ENCODE assay signal across 1 cellular context in the genomic region with DNA sequence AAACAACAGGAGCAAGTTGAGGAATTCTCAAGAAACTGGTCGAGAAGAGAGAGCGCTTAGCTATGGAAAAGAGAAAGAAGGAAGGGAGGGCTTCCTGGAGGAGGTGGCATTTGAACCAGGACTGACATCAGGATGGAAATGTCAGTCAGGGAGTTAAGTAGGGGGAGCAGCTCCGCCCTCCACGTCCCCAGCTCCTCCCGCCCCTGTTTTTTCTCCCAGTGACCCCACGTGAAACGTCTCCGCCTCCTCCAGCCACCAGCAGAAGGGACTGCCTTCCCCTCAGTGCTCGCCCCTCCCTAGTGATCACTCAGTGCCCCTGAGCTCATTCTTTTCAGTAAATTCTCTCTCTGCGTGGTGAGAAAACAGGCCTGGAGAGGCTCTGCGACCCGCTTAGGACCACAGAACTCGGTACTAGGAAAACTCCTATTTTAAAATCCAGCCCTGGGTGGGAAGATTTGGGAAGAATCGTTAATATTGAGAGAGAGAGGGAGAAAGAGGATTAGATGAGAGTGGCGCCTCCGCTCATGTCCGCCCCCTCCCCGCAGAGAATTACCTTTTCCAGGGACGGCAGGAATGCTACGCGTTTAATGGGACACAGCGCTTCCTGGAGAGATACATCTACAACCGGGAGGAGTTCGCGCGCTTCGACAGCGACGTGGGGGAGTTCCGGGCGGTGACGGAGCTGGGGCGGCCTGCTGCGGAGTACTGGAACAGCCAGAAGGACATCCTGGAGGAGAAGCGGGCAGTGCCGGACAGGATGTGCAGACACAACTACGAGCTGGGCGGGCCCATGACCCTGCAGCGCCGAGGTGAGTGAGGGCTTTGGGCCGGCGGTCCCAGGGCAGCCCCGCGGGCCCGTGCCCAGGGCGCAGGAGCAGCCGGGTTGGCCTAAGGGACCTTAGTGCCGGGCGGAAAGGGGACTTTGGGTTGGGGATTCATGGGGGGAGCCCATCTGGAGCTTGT.
A peak's percentile ranks its signal among the peaks of the same experiment; 100 is the strongest.
TF ChIP-seq lines count a peak whose summit lies in the region.

No MANE protein-coding gene starts in this region.

TF ChIP-seq in HEK293, 187 proteins besides CTCF, POLR2A, EP300 and RAD21 (continued from another document and continues in another):
- TF ChIP-seq, protein P1, sequence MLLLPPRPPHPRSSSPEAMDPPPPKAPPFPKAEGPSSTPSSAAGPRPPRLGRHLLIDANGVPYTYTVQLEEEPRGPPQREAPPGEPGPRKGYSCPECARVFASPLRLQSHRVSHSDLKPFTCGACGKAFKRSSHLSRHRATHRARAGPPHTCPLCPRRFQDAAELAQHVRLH (tag by site-specific recombination; IDR thresholded peaks at IDR 0.05), result peak; percentile 79; the same call in 1 of the 2 replicates
- TF ChIP-seq ZNF501 (tag by site-specific recombination; IDR thresholded peaks at IDR 0.05) (peak; percentile 86), KLF7 (tag by site-specific recombination; IDR thresholded peaks at IDR 0.05; ENCODE audit: borderline replicate concordance) (no peak), KLF1 (tag by site-specific recombination; IDR thresholded peaks at IDR 0.05) (peak; percentile 47), ZNF561 (tag by site-specific recombination; IDR thresholded peaks at IDR 0.05; ENCODE audit: borderline replicate concordance) (peak; percentile 31; the same call in 1 of the 2 replicates), SETDB1 (IDR thresholded peaks at IDR 0.05; ENCODE audit: insufficient read length, low read length) (no peak), SP2 (tag by site-specific recombination; IDR thresholded peaks at IDR 0.05) (peak; percentile 85), ZSCAN23 (tag by site-specific recombination; IDR thresholded peaks at IDR 0.05) (no peak), ZNF24 (tag by site-specific recombination; IDR thresholded peaks at IDR 0.05) (peak; percentile 78), ZNF585B (tag by site-specific recombination; IDR thresholded peaks at IDR 0.05) (no peak), ZNF664 (tag by site-specific recombination; IDR thresholded peaks at IDR 0.05) (no peak), ZNF629 (tag by site-specific recombination; IDR thresholded peaks at IDR 0.05) (0 out of 2 replicates have a peak, but pooled peaks have one; percentile 54), ZNF311 (tag by site-specific recombination; IDR thresholded peaks at IDR 0.05; ENCODE audit: borderline replicate concordance) (no peak), ZNF121 (tag by site-specific recombination; IDR thresholded peaks at IDR 0.05) (peak; percentile 62; the same call in 1 of the 2 replicates), ZBTB21 (tag by site-specific recombination; IDR thresholded peaks at IDR 0.05) (peak; percentile 11; the same call in 1 of the 2 replicates), ZNF654 (tag by site-specific recombination; IDR thresholded peaks at IDR 0.05; ENCODE audit: low read depth) (no peak), ZNF600 (tag by site-specific recombination; IDR thresholded peaks at IDR 0.05) (peak; percentile 96), ZNF335 (tag by site-specific recombination; conservative IDR thresholded peaks at IDR 0.05) (peak; percentile 96), MEIS1 (CRISPR knock-in tag; IDR thresholded peaks at IDR 0.05; ENCODE audit: borderline replicate concordance) (no peak), ZNF175 (tag by site-specific recombination; IDR thresholded peaks at IDR 0.05) (no peak), KLF8 (tag by site-specific recombination; IDR thresholded peaks at IDR 0.05) (peak; percentile 20; the same call in 1 of the 2 replicates), SP7 (tag by site-specific recombination; IDR thresholded peaks at IDR 0.05) (peak; percentile 73), SP3 (tag by site-specific recombination; IDR thresholded peaks at IDR 0.05) (peak; percentile 79), ZNF416 (tag by site-specific recombination; IDR thresholded peaks at IDR 0.05) (no peak), ZSCAN30 (tag by site-specific recombination; IDR thresholded peaks at IDR 0.05) (peak; percentile 6; the same call in 1 of the 2 replicates), YY1 (tag by site-specific recombination; IDR thresholded peaks at IDR 0.05) (no peak), ZNF202 (tag by site-specific recombination; IDR thresholded peaks at IDR 0.05; ENCODE audit: borderline replicate concordance) (no peak)
- TF ChIP-seq, protein P2, sequence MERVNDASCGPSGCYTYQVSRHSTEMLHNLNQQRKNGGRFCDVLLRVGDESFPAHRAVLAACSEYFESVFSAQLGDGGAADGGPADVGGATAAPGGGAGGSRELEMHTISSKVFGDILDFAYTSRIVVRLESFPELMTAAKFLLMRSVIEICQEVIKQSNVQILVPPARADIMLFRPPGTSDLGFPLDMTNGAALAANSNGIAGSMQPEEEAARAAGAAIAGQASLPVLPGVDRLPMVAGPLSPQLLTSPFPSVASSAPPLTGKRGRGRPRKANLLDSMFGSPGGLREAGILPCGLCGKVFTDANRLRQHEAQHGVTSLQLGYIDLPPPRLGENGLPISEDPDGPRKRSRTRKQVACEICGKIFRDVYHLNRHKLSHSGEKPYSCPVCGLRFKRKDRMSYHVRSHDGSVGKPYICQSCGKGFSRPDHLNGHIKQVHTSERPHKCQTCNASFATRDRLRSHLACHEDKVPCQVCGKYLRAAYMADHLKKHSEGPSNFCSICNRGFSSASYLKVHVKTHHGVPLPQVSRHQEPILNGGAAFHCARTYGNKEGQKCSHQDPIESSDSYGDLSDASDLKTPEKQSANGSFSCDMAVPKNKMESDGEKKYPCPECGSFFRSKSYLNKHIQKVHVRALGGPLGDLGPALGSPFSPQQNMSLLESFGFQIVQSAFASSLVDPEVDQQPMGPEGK (tag by site-specific recombination; IDR thresholded peaks at IDR 0.05), result peak; percentile 71
- TF ChIP-seq, protein P3, sequence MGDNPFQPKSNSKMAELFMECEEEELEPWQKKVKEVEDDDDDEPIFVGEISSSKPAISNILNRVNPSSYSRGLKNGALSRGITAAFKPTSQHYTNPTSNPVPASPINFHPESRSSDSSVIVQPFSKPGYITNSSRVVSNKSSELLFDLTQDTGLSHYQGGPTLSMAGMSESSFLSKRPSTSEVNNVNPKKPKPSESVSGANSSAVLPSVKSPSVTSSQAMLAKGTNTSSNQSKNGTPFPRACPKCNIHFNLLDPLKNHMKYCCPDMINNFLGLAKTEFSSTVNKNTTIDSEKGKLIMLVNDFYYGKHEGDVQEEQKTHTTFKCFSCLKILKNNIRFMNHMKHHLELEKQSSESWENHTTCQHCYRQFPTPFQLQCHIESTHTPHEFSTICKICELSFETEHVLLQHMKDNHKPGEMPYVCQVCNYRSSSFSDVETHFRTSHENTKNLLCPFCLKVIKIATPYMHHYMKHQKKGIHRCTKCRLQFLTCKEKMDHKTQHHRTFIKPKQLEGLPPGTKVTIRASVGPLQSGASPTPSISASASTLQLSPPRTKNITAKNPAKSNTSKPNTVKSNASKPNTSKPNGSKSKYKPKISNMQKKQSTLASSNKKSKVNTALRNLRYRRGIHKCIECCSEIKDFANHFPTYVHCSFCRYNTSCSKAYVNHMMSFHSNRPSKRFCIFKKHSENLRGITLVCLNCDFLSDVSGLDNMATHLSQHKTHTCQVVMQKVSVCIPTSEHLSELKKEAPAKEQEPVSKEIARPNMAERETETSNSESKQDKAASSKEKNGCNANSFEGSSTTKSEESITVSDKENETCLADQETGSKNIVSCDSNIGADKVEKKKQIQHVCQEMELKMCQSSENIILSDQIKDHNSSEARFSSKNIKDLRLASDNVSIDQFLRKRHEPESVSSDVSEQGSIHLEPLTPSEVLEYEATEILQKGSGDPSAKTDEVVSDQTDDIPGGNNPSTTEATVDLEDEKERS (tag by site-specific recombination; IDR thresholded peaks at IDR 0.05), result peak; percentile 95; the same call in 1 of the 2 replicates
- TF ChIP-seq, protein P4, sequence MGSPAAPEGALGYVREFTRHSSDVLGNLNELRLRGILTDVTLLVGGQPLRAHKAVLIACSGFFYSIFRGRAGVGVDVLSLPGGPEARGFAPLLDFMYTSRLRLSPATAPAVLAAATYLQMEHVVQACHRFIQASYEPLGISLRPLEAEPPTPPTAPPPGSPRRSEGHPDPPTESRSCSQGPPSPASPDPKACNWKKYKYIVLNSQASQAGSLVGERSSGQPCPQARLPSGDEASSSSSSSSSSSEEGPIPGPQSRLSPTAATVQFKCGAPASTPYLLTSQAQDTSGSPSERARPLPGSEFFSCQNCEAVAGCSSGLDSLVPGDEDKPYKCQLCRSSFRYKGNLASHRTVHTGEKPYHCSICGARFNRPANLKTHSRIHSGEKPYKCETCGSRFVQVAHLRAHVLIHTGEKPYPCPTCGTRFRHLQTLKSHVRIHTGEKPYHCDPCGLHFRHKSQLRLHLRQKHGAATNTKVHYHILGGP (tag by site-specific recombination; IDR thresholded peaks at IDR 0.05), result peak; percentile 58; the same call in 1 of the 2 replicates
- TF ChIP-seq, protein P5, sequence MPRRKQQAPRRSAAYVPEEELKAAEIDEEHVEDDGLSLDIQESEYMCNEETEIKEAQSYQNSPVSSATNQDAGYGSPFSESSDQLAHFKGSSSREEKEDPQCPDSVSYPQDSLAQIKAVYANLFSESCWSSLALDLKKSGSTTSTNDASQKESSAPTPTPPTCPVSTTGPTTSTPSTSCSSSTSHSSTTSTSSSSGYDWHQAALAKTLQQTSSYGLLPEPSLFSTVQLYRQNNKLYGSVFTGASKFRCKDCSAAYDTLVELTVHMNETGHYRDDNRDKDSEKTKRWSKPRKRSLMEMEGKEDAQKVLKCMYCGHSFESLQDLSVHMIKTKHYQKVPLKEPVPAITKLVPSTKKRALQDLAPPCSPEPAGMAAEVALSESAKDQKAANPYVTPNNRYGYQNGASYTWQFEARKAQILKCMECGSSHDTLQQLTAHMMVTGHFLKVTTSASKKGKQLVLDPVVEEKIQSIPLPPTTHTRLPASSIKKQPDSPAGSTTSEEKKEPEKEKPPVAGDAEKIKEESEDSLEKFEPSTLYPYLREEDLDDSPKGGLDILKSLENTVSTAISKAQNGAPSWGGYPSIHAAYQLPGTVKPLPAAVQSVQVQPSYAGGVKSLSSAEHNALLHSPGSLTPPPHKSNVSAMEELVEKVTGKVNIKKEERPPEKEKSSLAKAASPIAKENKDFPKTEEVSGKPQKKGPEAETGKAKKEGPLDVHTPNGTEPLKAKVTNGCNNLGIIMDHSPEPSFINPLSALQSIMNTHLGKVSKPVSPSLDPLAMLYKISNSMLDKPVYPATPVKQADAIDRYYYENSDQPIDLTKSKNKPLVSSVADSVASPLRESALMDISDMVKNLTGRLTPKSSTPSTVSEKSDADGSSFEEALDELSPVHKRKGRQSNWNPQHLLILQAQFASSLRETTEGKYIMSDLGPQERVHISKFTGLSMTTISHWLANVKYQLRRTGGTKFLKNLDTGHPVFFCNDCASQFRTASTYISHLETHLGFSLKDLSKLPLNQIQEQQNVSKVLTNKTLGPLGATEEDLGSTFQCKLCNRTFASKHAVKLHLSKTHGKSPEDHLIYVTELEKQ (tag by site-specific recombination; IDR thresholded peaks at IDR 0.05; ENCODE audit: borderline replicate concordance), result peak; percentile 76
- TF ChIP-seq, protein P6, sequence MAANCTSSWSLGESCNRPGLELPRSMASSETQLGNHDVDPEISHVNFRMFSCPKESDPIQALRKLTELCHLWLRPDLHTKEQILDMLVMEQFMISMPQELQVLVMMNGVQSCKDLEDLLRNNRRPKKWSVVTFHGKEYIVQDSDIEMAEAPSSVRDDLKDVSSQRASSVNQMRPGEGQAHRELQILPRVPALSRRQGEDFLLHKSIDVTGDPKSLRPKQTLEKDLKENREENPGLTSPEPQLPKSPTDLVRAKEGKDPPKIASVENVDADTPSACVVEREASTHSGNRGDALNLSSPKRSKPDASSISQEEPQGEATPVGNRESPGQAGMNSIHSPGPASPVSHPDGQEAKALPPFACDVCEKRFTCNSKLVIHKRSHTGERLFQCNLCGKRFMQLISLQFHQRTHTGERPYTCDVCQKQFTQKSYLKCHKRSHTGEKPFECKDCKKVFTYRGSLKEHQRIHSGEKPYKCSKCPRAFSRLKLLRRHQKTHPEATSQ (tag by site-specific recombination; IDR thresholded peaks at IDR 0.05), result peak; percentile 44; the same call in 1 of the 2 replicates
- TF ChIP-seq, protein P7, sequence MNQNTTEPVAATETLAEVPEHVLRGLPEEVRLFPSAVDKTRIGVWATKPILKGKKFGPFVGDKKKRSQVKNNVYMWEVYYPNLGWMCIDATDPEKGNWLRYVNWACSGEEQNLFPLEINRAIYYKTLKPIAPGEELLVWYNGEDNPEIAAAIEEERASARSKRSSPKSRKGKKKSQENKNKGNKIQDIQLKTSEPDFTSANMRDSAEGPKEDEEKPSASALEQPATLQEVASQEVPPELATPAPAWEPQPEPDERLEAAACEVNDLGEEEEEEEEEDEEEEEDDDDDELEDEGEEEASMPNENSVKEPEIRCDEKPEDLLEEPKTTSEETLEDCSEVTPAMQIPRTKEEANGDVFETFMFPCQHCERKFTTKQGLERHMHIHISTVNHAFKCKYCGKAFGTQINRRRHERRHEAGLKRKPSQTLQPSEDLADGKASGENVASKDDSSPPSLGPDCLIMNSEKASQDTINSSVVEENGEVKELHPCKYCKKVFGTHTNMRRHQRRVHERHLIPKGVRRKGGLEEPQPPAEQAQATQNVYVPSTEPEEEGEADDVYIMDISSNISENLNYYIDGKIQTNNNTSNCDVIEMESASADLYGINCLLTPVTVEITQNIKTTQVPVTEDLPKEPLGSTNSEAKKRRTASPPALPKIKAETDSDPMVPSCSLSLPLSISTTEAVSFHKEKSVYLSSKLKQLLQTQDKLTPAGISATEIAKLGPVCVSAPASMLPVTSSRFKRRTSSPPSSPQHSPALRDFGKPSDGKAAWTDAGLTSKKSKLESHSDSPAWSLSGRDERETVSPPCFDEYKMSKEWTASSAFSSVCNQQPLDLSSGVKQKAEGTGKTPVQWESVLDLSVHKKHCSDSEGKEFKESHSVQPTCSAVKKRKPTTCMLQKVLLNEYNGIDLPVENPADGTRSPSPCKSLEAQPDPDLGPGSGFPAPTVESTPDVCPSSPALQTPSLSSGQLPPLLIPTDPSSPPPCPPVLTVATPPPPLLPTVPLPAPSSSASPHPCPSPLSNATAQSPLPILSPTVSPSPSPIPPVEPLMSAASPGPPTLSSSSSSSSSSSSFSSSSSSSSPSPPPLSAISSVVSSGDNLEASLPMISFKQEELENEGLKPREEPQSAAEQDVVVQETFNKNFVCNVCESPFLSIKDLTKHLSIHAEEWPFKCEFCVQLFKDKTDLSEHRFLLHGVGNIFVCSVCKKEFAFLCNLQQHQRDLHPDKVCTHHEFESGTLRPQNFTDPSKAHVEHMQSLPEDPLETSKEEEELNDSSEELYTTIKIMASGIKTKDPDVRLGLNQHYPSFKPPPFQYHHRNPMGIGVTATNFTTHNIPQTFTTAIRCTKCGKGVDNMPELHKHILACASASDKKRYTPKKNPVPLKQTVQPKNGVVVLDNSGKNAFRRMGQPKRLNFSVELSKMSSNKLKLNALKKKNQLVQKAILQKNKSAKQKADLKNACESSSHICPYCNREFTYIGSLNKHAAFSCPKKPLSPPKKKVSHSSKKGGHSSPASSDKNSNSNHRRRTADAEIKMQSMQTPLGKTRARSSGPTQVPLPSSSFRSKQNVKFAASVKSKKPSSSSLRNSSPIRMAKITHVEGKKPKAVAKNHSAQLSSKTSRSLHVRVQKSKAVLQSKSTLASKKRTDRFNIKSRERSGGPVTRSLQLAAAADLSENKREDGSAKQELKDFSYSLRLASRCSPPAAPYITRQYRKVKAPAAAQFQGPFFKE (tag by site-specific recombination; IDR thresholded peaks at IDR 0.05; ENCODE audit: borderline replicate concordance), result no peak
- TF ChIP-seq, protein P8, sequence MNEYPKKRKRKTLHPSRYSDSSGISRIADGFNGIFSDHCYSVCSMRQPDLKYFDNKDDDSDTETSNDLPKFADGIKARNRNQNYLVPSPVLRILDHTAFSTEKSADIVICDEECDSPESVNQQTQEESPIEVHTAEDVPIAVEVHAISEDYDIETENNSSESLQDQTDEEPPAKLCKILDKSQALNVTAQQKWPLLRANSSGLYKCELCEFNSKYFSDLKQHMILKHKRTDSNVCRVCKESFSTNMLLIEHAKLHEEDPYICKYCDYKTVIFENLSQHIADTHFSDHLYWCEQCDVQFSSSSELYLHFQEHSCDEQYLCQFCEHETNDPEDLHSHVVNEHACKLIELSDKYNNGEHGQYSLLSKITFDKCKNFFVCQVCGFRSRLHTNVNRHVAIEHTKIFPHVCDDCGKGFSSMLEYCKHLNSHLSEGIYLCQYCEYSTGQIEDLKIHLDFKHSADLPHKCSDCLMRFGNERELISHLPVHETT (tag by site-specific recombination; IDR thresholded peaks at IDR 0.05), result 0 out of 2 replicates have a peak, but pooled peaks have one; percentile 9
